Comparison of ENCODE assay signal across 21 cellular contexts in genomic region chr14:105880616-105881015, GRCh38.
DNase-seq lines count a peak whose midpoint lies in the region; ATAC-seq and TF ChIP-seq lines count a peak whose summit lies in the region.
"Had no signal": no experiment of that assay in that cellular context is flagged by ENCODE, and none has a peak within 500 bp of the region (broad histone marks: within the 10 kb centered on the region; RNA-seq: fewer than 3 reads in every experiment).

No MANE protein-coding gene starts in this region.

- no peaks in the 10 kb centered on the region for H3K79me1 ChIP-seq in trophoblast cell (ENCODE audit: low read length)

- no peak overlapping the region for H3K4ac ChIP-seq in trophoblast cell (ENCODE audit: low read depth, low read length)

- peak; percentile 3 for ATAC-seq in stimulated activated naive CD8-positive, alpha-beta T cell treated with anti-CD3 and anti-CD28 coated beads, Interleukin-15, amount 100 ng/mL, for 72 hours
- no peak for ATAC-seq in stimulated activated naive CD8-positive, alpha-beta T cell treated with anti-CD3 and anti-CD28 coated beads, Interleukin-15, Interleukin-2, amounts not matched to agents 100 U/mL and 50 U/mL, for 24 hours
- ATAC-seq in GM21526 (IDR thresholded peaks at IDR 0.05; ENCODE audit: low FRiP score, unreplicated experiment), result no peak
- ATAC-seq: gastrocnemius medialis had no signal

- no peak overlapping the region for H3K4me3 Mint-ChIP-seq in stimulated activated naive CD8-positive, alpha-beta T cell treated with anti-CD3 and anti-CD28 coated beads, Interleukin-15, amount 100 ng/mL, for 72 hours
- no peak overlapping the region for H3K4me3 Mint-ChIP-seq in glutamatergic neuron (ENCODE audit: unreplicated experiment)
- H3K4me3 Mint-ChIP-seq: activated naive CD8-positive, alpha-beta T cell treated with anti-CD3 and anti-CD28 coated beads for 36 hours; CD4-positive, alpha-beta T cell had no signal

- no peak overlapping the region for H2BK120ac ChIP-seq in trophoblast cell (ENCODE audit: insufficient read depth, low read length, poor library complexity)

- H3K4me1 Mint-ChIP-seq in stimulated activated naive CD8-positive, alpha-beta T cell treated with anti-CD3 and anti-CD28 coated beads, Interleukin-15, amount 100 ng/mL, for 72 hours, result peaks cover 8% of the 10 kb centered on the region
- no peaks in the 10 kb centered on the region for H3K4me1 Mint-ChIP-seq in glutamatergic neuron (ENCODE audit: low read depth, unreplicated experiment)
- H3K4me1 Mint-ChIP-seq: memory B cell, naive B cell had no signal

- peaks cover 71% of the 10 kb centered on the region for H3K9me3 ChIP-seq in trophoblast cell (ENCODE audit: insufficient read depth, low read depth, low read length)
- H3K9me3 ChIP-seq: gastrocnemius medialis, HAP-1 had no signal

- H3K36me3 Mint-ChIP-seq in glutamatergic neuron (ENCODE audit: unreplicated experiment), result peaks cover 6% of the 10 kb centered on the region
- H3K36me3 Mint-ChIP-seq: activated naive CD8-positive, alpha-beta T cell treated with anti-CD3 and anti-CD28 coated beads for 36 hours; memory B cell; naive B cell had no signal

- H3K23ac ChIP-seq in trophoblast cell (ENCODE audit: low read length), result no peak overlapping the region

- H3K27ac ChIP-seq in trophoblast cell (ENCODE audit: low read depth, low read length), result no peak overlapping the region
- H3K27ac ChIP-seq: gastrocnemius medialis had no signal

- H3K4me3 ChIP-seq in trophoblast cell (ENCODE audit: low read depth, low read length), result peak overlapping the region; percentile 8
- H3K4me3 ChIP-seq: gastrocnemius medialis, HAP-1 had no signal

- no peak overlapping the region for H3K27ac Mint-ChIP-seq in stimulated activated naive CD8-positive, alpha-beta T cell treated with anti-CD3 and anti-CD28 coated beads, Interleukin-15, amount 100 ng/mL, for 72 hours
- no peak overlapping the region for H3K27ac Mint-ChIP-seq in glutamatergic neuron (ENCODE audit: unreplicated experiment)
- H3K27ac Mint-ChIP-seq: activated naive CD8-positive, alpha-beta T cell treated with anti-CD3 and anti-CD28 coated beads for 36 hours; CD4-positive, alpha-beta T cell; memory B cell had no signal

- no CpG with 5 or more reads among the region's 11 CpGs for WGBS in trophoblast cell (ENCODE audit: extremely low coverage, insufficient coverage, insufficient read length)

- H3K18ac ChIP-seq in trophoblast cell (ENCODE audit: low read length), result no peak overlapping the region

- H3K27me3 ChIP-seq in trophoblast cell (ENCODE audit: insufficient read depth, low read length), result no peaks in the 10 kb centered on the region
- H3K27me3 ChIP-seq: gastrocnemius medialis had no signal

- TF ChIP-seq CTCF in glutamatergic neuron (IDR thresholded peaks at IDR 0.05; ENCODE audit: partially characterized antibody, unreplicated experiment), result no peak

- H3K4me1 ChIP-seq in trophoblast cell (ENCODE audit: control insufficient read depth in 1 of 2, insufficient read depth in 2 of 2, low read length in 2 of 2), result no peaks in the 10 kb centered on the region
- H3K4me1 ChIP-seq: gastrocnemius medialis, HAP-1 had no signal

- no peak overlapping the region for H4K91ac ChIP-seq in trophoblast cell (ENCODE audit: low read depth, low read length)

- H2BK5ac ChIP-seq in trophoblast cell (ENCODE audit: low read depth, low read length, poor library complexity), result no peak overlapping the region

- H3K9me3 Mint-ChIP-seq in stimulated activated naive CD8-positive, alpha-beta T cell treated with anti-CD3 and anti-CD28 coated beads, Interleukin-15, amount 100 ng/mL, for 72 hours, result no peaks in the 10 kb centered on the region
- H3K9me3 Mint-ChIP-seq in glutamatergic neuron (ENCODE audit: unreplicated experiment), result peaks cover 10% of the 10 kb centered on the region
- H3K9me3 Mint-ChIP-seq: activated naive CD8-positive, alpha-beta T cell treated with anti-CD3 and anti-CD28 coated beads for 36 hours; CD4-positive, alpha-beta T cell; memory B cell; naive B cell had no signal

- H3K79me2 ChIP-seq in trophoblast cell (ENCODE audit: control insufficient read depth, insufficient read depth, low read length, poor library complexity), result no peaks in the 10 kb centered on the region

- H3K14ac ChIP-seq in trophoblast cell (ENCODE audit: low read length), result no peak overlapping the region

- H3K4me2 ChIP-seq in trophoblast cell (ENCODE audit: low read length), result no peak overlapping the region

- H2AFZ ChIP-seq in trophoblast cell (ENCODE audit: insufficient read depth, low read length, poor library complexity), result no peak overlapping the region

- H3K27me3 Mint-ChIP-seq in stimulated activated naive CD8-positive, alpha-beta T cell treated with anti-CD3 and anti-CD28 coated beads, Interleukin-15, amount 100 ng/mL, for 72 hours, result no peaks in the 10 kb centered on the region
- H3K27me3 Mint-ChIP-seq in glutamatergic neuron (ENCODE audit: unreplicated experiment), result peaks cover 2% of the 10 kb centered on the region
- H3K27me3 Mint-ChIP-seq: memory B cell, naive B cell had no signal

- H2AK5ac ChIP-seq in trophoblast cell (ENCODE audit: low read length), result no peak overlapping the region

- H2BK12ac ChIP-seq in trophoblast cell (ENCODE audit: low read length), result no peak overlapping the region

- no peaks in the 10 kb centered on the region for H3K36me3 ChIP-seq in trophoblast cell (ENCODE audit: control insufficient read depth in 1 of 2, insufficient read depth in 2 of 2, low read length in 2 of 2)
- H3K36me3 ChIP-seq: gastrocnemius medialis, HAP-1 had no signal

- peak in 1 of 2 donors; percentile 6 for DNase-seq in stimulated activated naive CD8-positive, alpha-beta T cell treated with anti-CD3 and anti-CD28 coated beads, Interleukin-15, amount 100 ng/mL, for 72 hours
- no peak for DNase-seq in stimulated activated naive CD8-positive, alpha-beta T cell treated with anti-CD3 and anti-CD28 coated beads, Interleukin-15, Interleukin-2, amounts not matched to agents 100 U/mL and 50 U/mL, for 24 hours
- DNase-seq in glutamatergic neuron (peak; percentile 2), trophoblast cell (no peak), NCI-H146 (lab: John Stamatoyannopoulos, UW) (no peak), ecto neural progenitor cell (ENCODE audit: low spot score) (no peak)
- DNase-seq: activated naive CD8-positive, alpha-beta T cell treated with anti-CD3 and anti-CD28 coated beads for 36 hours; cerebellar nuclear complex; DMS153; effector CD4-positive, alpha-beta T cell; hypothalamus; naive B cell; NCI-H1092 treated with DMSO at 0.1 percent for 48 hours; NCI-H2081; NCI-H510A; NK-92 treated with Interleukin-12 subunit alpha and Interleukin-12 subunit beta, amount 100 ng/mL, for 24 hours had no signal

- H4K12ac ChIP-seq in trophoblast cell (ENCODE audit: low read depth, low read length), result no peak overlapping the region

- no peak overlapping the region for H4K8ac ChIP-seq in trophoblast cell (ENCODE audit: low read depth, low read length)

- H3K9ac ChIP-seq in trophoblast cell (ENCODE audit: low read length), result no peak overlapping the region
